ENCODE assay signal across 7 cellular contexts in the genomic region with DNA sequence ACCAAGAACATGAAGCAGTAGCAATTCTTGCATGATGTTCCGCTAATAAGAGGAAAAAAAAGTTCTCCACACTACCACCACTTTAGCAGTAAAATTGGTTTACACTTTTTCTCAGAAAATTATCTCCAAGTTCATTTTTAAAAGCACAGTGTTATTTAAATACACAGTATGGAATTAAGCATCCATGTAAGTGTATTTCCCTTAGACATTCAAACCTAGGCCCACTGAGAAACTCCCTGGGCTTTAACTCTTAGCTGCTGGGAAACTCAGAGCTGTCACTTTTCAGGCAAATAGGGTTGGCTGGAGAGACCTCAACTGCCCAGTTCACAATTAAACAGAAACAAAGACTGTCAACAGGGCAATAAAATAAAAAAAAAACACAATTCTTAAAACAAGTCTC. TPM values are rescaled to one million over a fixed set of nuclear protein-coding genes. Genes with fewer than 3 reads are reported as not detected.
DNase-seq lines count a peak whose midpoint lies in the region; ATAC-seq and TF ChIP-seq lines count a peak whose summit lies in the region.

No MANE protein-coding gene starts in this region.

- no peaks in the 10 kb centered on the region for H3K9me2 ChIP-seq in hepatocyte (replicated peaks; ENCODE audit: insufficient read depth)

- H3K27ac Mint-ChIP-seq in activated CD8-positive, alpha-beta T cell treated with anti-CD3 and anti-CD28 coated beads, Interleukin-2, amount 10 ng/mL, durations not matched to agents 7 days and 5 days, result no peak overlapping the region
- H3K27ac Mint-ChIP-seq in stimulated activated effector memory CD8-positive, alpha-beta T cell treated with anti-CD3 and anti-CD28 coated beads, Interleukin-12 subunit alpha, Interleukin-12 subunit beta, amount 100 ng/mL, for 72 hours, result no peak overlapping the region

- H3K9me3 ChIP-seq in HEK293 (ENCODE audit: control insufficient read depth, insufficient read depth, low read depth, low read length) (no peaks in the 10 kb centered on the region), hepatocyte (ENCODE audit: low read depth) (no peaks in the 10 kb centered on the region)

- H3K36me3 ChIP-seq in HEK293 (ENCODE audit: control insufficient read depth in 2 of 2, insufficient read depth in 1 of 2, low read length in 2 of 2) (no peaks in the 10 kb centered on the region), hepatocyte (replicated peaks; ENCODE audit: insufficient read depth, low read depth) (no peaks in the 10 kb centered on the region)

- WGBS in hepatocyte (ENCODE audit: low lambda C conversion rate, missing lambda C conversion rate), result 82% methylated on average over 1 of the region's 1 CpG

- peaks cover 38% of the 10 kb centered on the region for H3K4me1 Mint-ChIP-seq in activated CD8-positive, alpha-beta T cell treated with anti-CD3 and anti-CD28 coated beads, Interleukin-2, amount 10 ng/mL, durations not matched to agents 7 days and 5 days (ENCODE audit: low read depth)
- H3K4me1 Mint-ChIP-seq in stimulated activated effector memory CD8-positive, alpha-beta T cell treated with anti-CD3 and anti-CD28 coated beads, Interleukin-12 subunit alpha, Interleukin-12 subunit beta, amount 100 ng/mL, for 72 hours, result peaks cover 27% of the 10 kb centered on the region

- H3K4me3 ChIP-seq in HEK293 (ENCODE audit: low read depth, low read length) (no peak overlapping the region; the same call in 1 of the 2 replicates), hepatocyte (peak overlapping the region; percentile 80)

- H4K20me1 ChIP-seq in hepatocyte (ENCODE audit: insufficient read depth, poor library complexity, severe bottlenecking), result peaks cover 32% of the 10 kb centered on the region

- no peak for TF ChIP-seq CTCF in HEK293 (tag by site-specific recombination; IDR thresholded peaks at IDR 0.05)
- TF ChIP-seq CTCF in hepatocyte (IDR thresholded peaks at IDR 0.05; ENCODE audit: poor library complexity), result no peak

- peaks cover 4% of the 10 kb centered on the region for H3K36me3 Mint-ChIP-seq in activated CD8-positive, alpha-beta T cell treated with anti-CD3 and anti-CD28 coated beads, Interleukin-2, amount 10 ng/mL, durations not matched to agents 7 days and 5 days (ENCODE audit: low read depth)
- no peaks in the 10 kb centered on the region for H3K36me3 Mint-ChIP-seq in stimulated activated effector memory CD8-positive, alpha-beta T cell treated with anti-CD3 and anti-CD28 coated beads, Interleukin-12 subunit alpha, Interleukin-12 subunit beta, amount 100 ng/mL, for 72 hours

- H3K27me3 Mint-ChIP-seq in activated CD8-positive, alpha-beta T cell treated with anti-CD3 and anti-CD28 coated beads, Interleukin-2, amount 10 ng/mL, durations not matched to agents 7 days and 5 days (ENCODE audit: low read depth), result no peaks in the 10 kb centered on the region

- H3K9me3 Mint-ChIP-seq in activated CD8-positive, alpha-beta T cell treated with anti-CD3 and anti-CD28 coated beads, Interleukin-2, amount 10 ng/mL, durations not matched to agents 7 days and 5 days (ENCODE audit: insufficient read depth), result no peaks in the 10 kb centered on the region
- H3K9me3 Mint-ChIP-seq in stimulated activated effector memory CD8-positive, alpha-beta T cell treated with anti-CD3 and anti-CD28 coated beads, Interleukin-12 subunit alpha, Interleukin-12 subunit beta, amount 100 ng/mL, for 72 hours, result no peaks in the 10 kb centered on the region

- no peak overlapping the region for H2AFZ ChIP-seq in hepatocyte

- no peak for DNase-seq in activated CD8-positive, alpha-beta T cell treated with anti-CD3 and anti-CD28 coated beads, Interleukin-2, amount 10 ng/mL, durations not matched to agents 7 days and 5 days
- DNase-seq in hepatocyte (ENCODE audit: low spot score), result no peak
- no peak for DNase-seq in stimulated activated effector memory CD8-positive, alpha-beta T cell treated with anti-CD3 and anti-CD28 coated beads, Interleukin-12 subunit alpha, Interleukin-12 subunit beta, amount 100 ng/mL, for 72 hours (ENCODE audit: low spot score in 2 of 2)

- H3K4me1 ChIP-seq in HEK293 (ENCODE audit: control insufficient read depth, insufficient read depth, low read length), result peaks cover 4% of the 10 kb centered on the region
- H3K4me1 ChIP-seq in hepatocyte (ENCODE audit: insufficient read depth), result peaks cover 37% of the 10 kb centered on the region

- CTCF ChIA-PET in HEK293 (lab: Yijun Ruan, JAX), result interaction anchor here (0.7 to 0.9 kb wide), 2 partner anchors 51 to 229 kb away, joined by 3 to 5 read pairs; no protein-coding TSS in a partner anchor
- CTCF ChIA-PET in activated CD8-positive, alpha-beta T cell treated with anti-CD3 and anti-CD28 coated beads, Interleukin-2, amount 10 ng/mL, durations not matched to agents 7 days and 5 days (lab: Charles Lee), result interaction anchor here (0.7 to 1.7 kb wide), 7 partner anchors 12 to 187 kb away, joined by 3 to 22 read pairs (median 5); no protein-coding TSS in a partner anchor

- POLR2A ChIA-PET in HEK293 (lab: Yijun Ruan, JAX), result no interaction called here
- POLR2A ChIA-PET in activated CD8-positive, alpha-beta T cell treated with anti-CD3 and anti-CD28 coated beads, Interleukin-2, amount 10 ng/mL, durations not matched to agents 7 days and 5 days (lab: Charles Lee), result interaction anchor here (1.0 to 1.5 kb wide), 2 partner anchors 51 to 120 kb away, joined by 4 to 5 read pairs; no protein-coding TSS in a partner anchor

- H3K4me3 Mint-ChIP-seq in activated CD8-positive, alpha-beta T cell treated with anti-CD3 and anti-CD28 coated beads, Interleukin-2, amount 10 ng/mL, durations not matched to agents 7 days and 5 days, result peak overlapping the region; percentile 95
- H3K4me3 Mint-ChIP-seq in stimulated activated effector memory CD8-positive, alpha-beta T cell treated with anti-CD3 and anti-CD28 coated beads, Interleukin-12 subunit alpha, Interleukin-12 subunit beta, amount 100 ng/mL, for 72 hours, result peak overlapping the region; percentile 84

- peaks cover 79% of the 10 kb centered on the region for H3K79me2 ChIP-seq in hepatocyte

- H3K27me3 ChIP-seq in hepatocyte, result no peaks in the 10 kb centered on the region

- peak overlapping the region; percentile 84 for H3K4me2 ChIP-seq in hepatocyte

- H3K27ac ChIP-seq in HEK293 (ENCODE audit: extremely low read depth, low read depth, low read length) (0 out of 2 replicates have a peak overlapping the region, but pooled peaks have one; percentile 83), hepatocyte (peak overlapping the region; percentile 96)

- ATAC-seq in activated CD8-positive, alpha-beta T cell treated with anti-CD3 and anti-CD28 coated beads, Interleukin-2, amount 10 ng/mL, durations not matched to agents 7 days and 5 days, result no peak
- ATAC-seq in stimulated activated effector memory CD8-positive, alpha-beta T cell treated with anti-CD3 and anti-CD28 coated beads, Interleukin-12 subunit alpha, Interleukin-12 subunit beta, amount 100 ng/mL, for 72 hours, result no peak
- ATAC-seq in HG03159 (IDR thresholded peaks at IDR 0.05; ENCODE audit: unreplicated experiment) (no peak), HG02588 (IDR thresholded peaks at IDR 0.05; ENCODE audit: unreplicated experiment) (no peak), GM21381 (IDR thresholded peaks at IDR 0.05; ENCODE audit: unreplicated experiment) (no peak)

TF ChIP-seq in HEK293, 187 proteins besides CTCF, POLR2A, EP300 and RAD21:
- TF ChIP-seq MYNN (tag by site-specific recombination; IDR thresholded peaks at IDR 0.05; ENCODE audit: borderline replicate concordance) (no peak), GLIS2 (tag by site-specific recombination; IDR thresholded peaks at IDR 0.05) (no peak), ZNF501 (tag by site-specific recombination; IDR thresholded peaks at IDR 0.05) (no peak), ZNF19 (tag by site-specific recombination; IDR thresholded peaks at IDR 0.05; ENCODE audit: low read depth) (no peak), ZNF629 (tag by site-specific recombination; IDR thresholded peaks at IDR 0.05) (no peak), IKZF3 (tag by site-specific recombination; IDR thresholded peaks at IDR 0.05) (no peak), KLF9 (tag by site-specific recombination; IDR thresholded peaks at IDR 0.05; ENCODE audit: low read depth) (no peak), ZNF133 (tag by site-specific recombination; IDR thresholded peaks at IDR 0.05) (no peak), ZNF175 (tag by site-specific recombination; IDR thresholded peaks at IDR 0.05) (no peak), SALL2 (tag by site-specific recombination; IDR thresholded peaks at IDR 0.05; ENCODE audit: borderline replicate concordance) (no peak), ZNF560 (tag by site-specific recombination; IDR thresholded peaks at IDR 0.05; ENCODE audit: borderline replicate concordance) (no peak)
- TF ChIP-seq, protein P1, sequence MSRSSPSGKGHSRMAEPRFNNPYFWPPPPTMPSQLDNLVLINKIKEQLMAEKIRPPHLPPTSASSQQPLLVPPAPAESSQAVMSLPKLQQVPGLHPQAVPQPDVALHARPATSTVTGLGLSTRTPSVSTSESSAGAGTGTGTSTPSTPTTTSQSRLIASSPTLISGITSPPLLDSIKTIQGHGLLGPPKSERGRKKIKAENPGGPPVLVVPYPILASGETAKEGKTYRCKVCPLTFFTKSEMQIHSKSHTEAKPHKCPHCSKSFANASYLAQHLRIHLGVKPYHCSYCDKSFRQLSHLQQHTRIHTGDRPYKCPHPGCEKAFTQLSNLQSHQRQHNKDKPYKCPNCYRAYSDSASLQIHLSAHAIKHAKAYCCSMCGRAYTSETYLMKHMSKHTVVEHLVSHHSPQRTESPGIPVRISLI (tag by site-specific recombination; IDR thresholded peaks at IDR 0.05), result no peak
TF ChIP-seq in HEK293: peak in this region for 0.

RNA-seq across cellular contexts. Expression of gene GNAQ, which starts 2.7 kb away (rescaled TPM):
- 10 to 100 TPM; 29.0 to 29.7 TPM for total RNA-seq in activated CD8-positive, alpha-beta T cell treated with anti-CD3 and anti-CD28 coated beads, Interleukin-2, amount 10 ng/mL, durations not matched to agents 7 days and 5 days
- total RNA-seq in hepatocyte, result 47.9 and 57.5 TPM in 2 replicates
- polyA plus RNA-seq in hepatocyte, result 25.7 and 27.3 TPM in 2 replicates
